ENCODE assay signal across 9 cellular contexts in genomic region chr5:148104226-148104625, GRCh38. TPM values are rescaled to one million over a fixed set of nuclear protein-coding genes. Genes with fewer than 3 reads are reported as not detected.
"Had no signal": no experiment of that assay in that cellular context is flagged by ENCODE, and none has a peak within 500 bp of the region (broad histone marks: within the 10 kb centered on the region; RNA-seq: fewer than 3 reads in every experiment).

No MANE protein-coding gene starts in this region.

- ATAC-seq: GM23338, HepG2, K562 had no signal

- H3K27ac Mint-ChIP-seq: GM23338, H9 had no signal

- H3K4me2 ChIP-seq: GM23338 had no signal

- H2AFZ ChIP-seq: GM23338 had no signal

- DNase-seq: H9, HCEC 1CT, IMR-90, KG1 had no signal

- H3K4me3 Mint-ChIP-seq: GM23338, H9 had no signal

- H3K27ac ChIP-seq: HL-60 had no signal

- H3K4me3 ChIP-seq: GM23338, K562 had no signal

- H3K9me3 Mint-ChIP-seq: GM23338, H9 had no signal

RNA-seq across cellular contexts. Expression of gene SPINK5, which starts 40.4 kb away (rescaled TPM):
- total RNA-seq: HepG2, HT1080, IMR-90 had no signal
